In the genomic region with DNA sequence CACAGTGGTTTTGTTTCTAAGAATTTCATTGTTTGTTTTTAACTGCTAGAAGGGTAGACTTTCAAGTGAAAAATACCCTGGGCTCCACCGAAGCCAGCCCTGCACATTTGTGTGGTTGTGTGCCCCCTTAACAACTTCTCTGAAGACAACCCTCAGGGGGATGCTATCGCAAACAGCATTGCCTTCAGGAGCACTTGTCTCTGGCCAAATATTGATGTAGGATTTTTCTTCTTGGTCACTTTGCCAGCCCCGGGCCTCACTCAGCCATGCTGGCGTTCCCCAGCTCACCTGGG, we compare ENCODE assay signal across 25 cellular contexts.
DNase-seq lines count a peak whose midpoint lies in the region; ATAC-seq, FAIRE-seq and TF ChIP-seq lines count a peak whose summit lies in the region.
"Had no signal": no experiment of that assay in that cellular context is flagged by ENCODE, and none has a peak within 500 bp of the region (broad histone marks: within the 10 kb centered on the region; RNA-seq: fewer than 3 reads in every experiment).

No MANE protein-coding gene starts in this region.

- H3K4me2 ChIP-seq in PC-9 (no peak overlapping the region), hepatocyte (no peak overlapping the region)

- H3K79me2 ChIP-seq in PC-9 (ENCODE audit: low read depth) (no peaks in the 10 kb centered on the region), hepatocyte (no peaks in the 10 kb centered on the region)

- no peak for FAIRE-seq in GM12892 (lab: Jason Lieb, UNC)
- FAIRE-seq: bronchial epithelial cell, GM12891 had no signal

- no peak overlapping the region for H3K4me3 ChIP-seq in PC-9
- no peak overlapping the region for H3K4me3 ChIP-seq in hepatocyte
- no peak overlapping the region for H3K4me3 ChIP-seq in stomach
- H3K4me3 ChIP-seq: colonic mucosa, HAP-1, right lobe of liver, SJSA1, upper lobe of left lung had no signal

- POLR2A ChIA-PET in PC-9 (lab: Charles Lee; ENCODE audit: unreplicated experiment): no interaction called here

- H3K27me3 ChIP-seq in PC-9 (ENCODE audit: insufficient read depth, low read depth) (no peaks in the 10 kb centered on the region), hepatocyte (no peaks in the 10 kb centered on the region), stomach (no peaks in the 10 kb centered on the region)
- H3K27me3 ChIP-seq: colonic mucosa, right lobe of liver, SJSA1, upper lobe of left lung had no signal

- intact Hi-C loops in PC-9 (cut with micrococcal nuclease; ENCODE audit: unreplicated experiment) (no loop called here), stomach (cut with DNase I; ENCODE audit: low total_unique reads) (no loop called here)

- no peaks in the 10 kb centered on the region for H3K36me3 ChIP-seq in PC-9 (ENCODE audit: low read depth)
- no peaks in the 10 kb centered on the region for H3K36me3 ChIP-seq in hepatocyte (replicated peaks; ENCODE audit: insufficient read depth, low read depth)
- no peaks in the 10 kb centered on the region for H3K36me3 ChIP-seq in stomach
- H3K36me3 ChIP-seq: colonic mucosa, HAP-1, right lobe of liver, SJSA1, upper lobe of left lung had no signal

- DNase-seq in PC-9 (no peak), hepatocyte (ENCODE audit: low spot score) (no peak), stomach (no peak), Ammon's horn (ENCODE audit: low spot score) (no peak), GM12892 (ENCODE audit: insufficient read length) (no peak)
- DNase-seq: activated CD4-positive, alpha-beta T cell treated with anti-CD3 and anti-CD28 coated beads for 48 hours; amniotic stem cell; colonic mucosa; DMS153; foreskin melanocyte; hippocampal formation; NCI-H2107; NCI-H774; stimulated activated CD8-positive, alpha-beta memory T cell treated with anti-CD3 and anti-CD28 coated beads, Interleukin-4, amount 100 ng/mL, for 48 hours; T1000; upper lobe of left lung had no signal

- WGBS in hepatocyte (ENCODE audit: low lambda C conversion rate, missing lambda C conversion rate): 75% methylated on average over 4 of the region's 4 CpGs
- 82 to 92% (median 89%) methylated on average over 4 of the region's 4 CpGs for WGBS in stomach, 5 donors

- H3K27ac ChIP-seq in PC-9: peak overlapping the region; percentile 100
- peak overlapping the region; percentile 63 for H3K27ac ChIP-seq in hepatocyte
- peak overlapping the region in 4 of 5 donors; percentile 84 to 93 (median 88) for H3K27ac ChIP-seq in stomach
- H3K27ac ChIP-seq: colonic mucosa, right lobe of liver, SJSA1 had no signal

- H3K4me1 ChIP-seq in PC-9 (replicated peaks; ENCODE audit: insufficient read depth) (peaks cover 70% of the 10 kb centered on the region), hepatocyte (ENCODE audit: insufficient read depth) (peaks cover 32% of the 10 kb centered on the region), stomach (peaks cover 38 to 95% (median 74%) of the 10 kb centered on the region in 4 donors)

- ATAC-seq in GM18868 (IDR thresholded peaks at IDR 0.05; ENCODE audit: unreplicated experiment) (peak; percentile 32), GM21717 (IDR thresholded peaks at IDR 0.05; ENCODE audit: unreplicated experiment) (no peak), HG03095 (IDR thresholded peaks at IDR 0.05; ENCODE audit: unreplicated experiment) (no peak)
- ATAC-seq: esophagus mucosa, right lobe of liver had no signal

- TF ChIP-seq CTCF in PC-9 (conservative IDR thresholded peaks at IDR 0.05): no peak
- no peak for TF ChIP-seq CTCF in hepatocyte (IDR thresholded peaks at IDR 0.05; ENCODE audit: poor library complexity)
- TF ChIP-seq CTCF in stomach (IDR thresholded peaks at IDR 0.05): no peak

- CTCF ChIA-PET in PC-9 (lab: Charles Lee): no interaction called here

- H4K20me1 ChIP-seq in PC-9 (ENCODE audit: insufficient read depth) (no peaks in the 10 kb centered on the region), hepatocyte (ENCODE audit: insufficient read depth, poor library complexity, severe bottlenecking) (no peaks in the 10 kb centered on the region)

- BruUV-seq in PC-9 (replicated peaks; lab: Mats Ljungman, UMichigan): no TSS peak

- H3K9me3 ChIP-seq in PC-9 (ENCODE audit: insufficient read depth, low read depth): no peaks in the 10 kb centered on the region
- no peaks in the 10 kb centered on the region for H3K9me3 ChIP-seq in hepatocyte (ENCODE audit: low read depth)
- H3K9me3 ChIP-seq in stomach: no peaks in the 10 kb centered on the region
- H3K9me3 ChIP-seq: colonic mucosa, HAP-1, right lobe of liver, SJSA1, upper lobe of left lung had no signal

- H2AFZ ChIP-seq in PC-9: no peak overlapping the region
- H2AFZ ChIP-seq in hepatocyte: no peak overlapping the region

- peaks cover 42% of the 10 kb centered on the region for H3F3A ChIP-seq in PC-9 (ENCODE audit: insufficient read depth, low read depth)

- no peak for TF ChIP-seq EP300 in stomach (IDR thresholded peaks at IDR 0.05)

- H3K9me2 ChIP-seq in PC-9 (ENCODE audit: insufficient read depth): no peaks in the 10 kb centered on the region
- no peaks in the 10 kb centered on the region for H3K9me2 ChIP-seq in hepatocyte (replicated peaks; ENCODE audit: insufficient read depth)

- TF ChIP-seq POLR2A in stomach (IDR thresholded peaks at IDR 0.05): no peak
- TF ChIP-seq POLR2A in GM12892 (IDR thresholded peaks at IDR 0.05; ENCODE audit: low read depth, low read length): no peak
